In the genomic region with DNA sequence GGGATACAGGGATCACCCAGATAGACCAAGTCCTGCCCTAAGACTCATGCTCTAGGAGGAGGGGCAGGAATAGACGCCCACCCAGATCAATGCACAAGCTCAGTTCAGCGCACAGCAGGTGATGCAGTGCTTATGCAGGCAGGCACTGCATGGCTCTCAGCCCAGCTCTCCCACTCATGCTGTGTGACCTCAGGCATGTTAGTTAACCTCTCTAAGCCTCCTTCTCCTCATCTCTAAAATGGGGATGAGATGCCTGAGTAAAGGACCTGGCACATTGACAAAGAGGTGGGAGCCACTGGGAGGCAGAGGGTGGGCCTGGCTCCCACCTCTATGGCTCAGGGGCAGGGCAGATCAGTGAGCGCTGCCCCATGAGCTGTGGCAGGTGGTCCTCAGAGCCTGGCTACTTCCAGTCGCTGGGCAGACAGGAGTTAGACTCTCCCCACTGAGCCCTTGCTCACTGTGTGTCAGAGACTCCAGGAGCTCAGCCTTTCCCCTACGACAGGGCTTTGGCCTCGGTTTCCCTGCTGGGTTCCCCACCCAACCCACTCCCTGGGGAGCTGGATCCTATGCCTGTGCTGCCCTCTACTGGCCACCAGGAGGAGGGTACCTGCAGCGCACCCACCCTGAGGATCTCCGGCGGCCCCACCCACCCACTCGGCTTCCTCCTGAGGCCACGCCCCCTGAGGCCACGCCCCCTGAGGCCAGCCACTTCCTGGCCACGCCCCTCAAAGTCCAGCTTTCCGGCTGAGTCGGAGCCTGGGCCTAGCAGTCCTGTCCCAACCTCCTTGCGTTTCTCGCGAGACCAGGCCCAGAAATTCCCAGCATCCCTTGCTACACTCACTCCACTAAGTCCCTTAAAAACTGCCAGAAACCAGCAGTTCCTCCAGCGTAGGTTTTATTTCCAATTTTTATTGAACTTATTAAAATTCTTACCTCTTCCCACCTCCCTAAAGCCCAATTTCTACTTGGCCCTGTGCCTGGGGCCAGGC, we compare ENCODE assay signal across 1 cellular context.
TF ChIP-seq lines count a peak whose summit lies in the region.

No MANE protein-coding gene starts in this region.

TF ChIP-seq in A549, 52 proteins besides CTCF, POLR2A, EP300 and RAD21 (continued from another document):
- TF ChIP-seq REST (IDR thresholded peaks at IDR 0.05), result peak; percentile 40; the same call in 1 of the 2 replicates
